ENCODE assay signal across 20 cellular contexts in genomic region chrX:35351795-35352483, GRCh38.
DNase-seq lines count a peak whose midpoint lies in the region; ATAC-seq, FAIRE-seq and TF ChIP-seq lines count a peak whose summit lies in the region.
"Had no signal": no experiment of that assay in that cellular context is flagged by ENCODE, and none has a peak within 500 bp of the region (broad histone marks: within the 10 kb centered on the region; RNA-seq: fewer than 3 reads in every experiment).

No MANE protein-coding gene starts in this region.

- TF ChIP-seq CTCF in right lobe of liver (IDR thresholded peaks at IDR 0.05) (no peak), HepG2 (CRISPR knock-in tag; IDR thresholded peaks at IDR 0.05) (no peak), foreskin keratinocyte (conservative IDR thresholded peaks at IDR 0.05) (no peak)

- no peak overlapping the region for H2AFZ ChIP-seq in HepG2 (ENCODE audit: low read length)

- H3K36me3 ChIP-seq in right lobe of liver (no peaks in the 10 kb centered on the region), HepG2 (replicated peaks in 1 of 2; ENCODE audit: control insufficient read depth in 1 of 2, insufficient read depth in 2 of 2, low read length in 2 of 2) (no peaks in the 10 kb centered on the region)

- POLR2A ChIA-PET in HepG2 (lab: Yijun Ruan, JAX): no interaction called here

- in situ Hi-C loops in HepG2 (cut with HindIII; ENCODE audit: extremely low pct_ligation_motif_present, low pct_unique_long_range_greater_than_20kb): no loop called here

- TF ChIP-seq EP300 in HepG2 (IDR thresholded peaks at IDR 0.05; ENCODE audit: low read depth in 2 of 2, low read length in 2 of 2) (no peak), HepG2 (CRISPR knock-in tag; IDR thresholded peaks at IDR 0.05; ENCODE audit: borderline replicate concordance) (no peak)

- no peaks in the 10 kb centered on the region for H4K20me1 ChIP-seq in HepG2 (ENCODE audit: insufficient read depth, low read length)

- H3K79me2 ChIP-seq in HepG2 (ENCODE audit: insufficient read depth, low read length): no peaks in the 10 kb centered on the region

- H3K27ac ChIP-seq in right lobe of liver: no peak overlapping the region
- no peak overlapping the region for H3K27ac ChIP-seq in HepG2 (ENCODE audit: extremely low read length, insufficient read depth, low read length)
- peak overlapping the region; percentile 5 for H3K27ac ChIP-seq in foreskin keratinocyte
- H3K27ac ChIP-seq: A549, C4-2B had no signal

- BruUV-seq in HepG2 (replicated peaks; lab: Mats Ljungman, UMichigan): no TSS peak

- CTCF ChIA-PET in HepG2 (lab: Yijun Ruan, JAX; ENCODE audit: low intra/inter-chr PET ratio, low total read pairs): no interaction called here

- DNase-seq in right lobe of liver: peak in 1 of 3 donors; percentile 44
- DNase-seq in HepG2 (ENCODE audit: low spot score): no peak
- peak; percentile 32 for DNase-seq in RPMI8226
- DNase-seq in foreskin keratinocyte: no peak
- DNase-seq in NCI-H2196 (lab: John Stamatoyannopoulos, UW; ENCODE audit: unreplicated experiment): no peak
- DNase-seq in activated CD4-positive, alpha-beta T cell treated with anti-CD3 and anti-CD28 coated beads, Interleukin-2, amount 50 U/mL, for 48 hours: no peak
- DNase-seq in activated naive CD4-positive, alpha-beta T cell treated with Interleukin-2 at 50 U/mL for 16 hours: no peak
- DNase-seq in NCI-H2029 (lab: John Stamatoyannopoulos, UW): no peak
- DNase-seq: EL, HCEC 1CT, KG1, NCI-H1105 treated with DMSO at 0.1 percent for 48 hours, NCI-H187, NCI-H774, SHP77, SK-N-SH, T-cell had no signal

- TF ChIP-seq RAD21 in HepG2 (CRISPR knock-in tag; IDR thresholded peaks at IDR 0.05): no peak

- no peaks in the 10 kb centered on the region for H3K27me3 ChIP-seq in right lobe of liver
- no peaks in the 10 kb centered on the region for H3K27me3 ChIP-seq in HepG2 (ENCODE audit: control insufficient read depth in 1 of 2, insufficient read depth in 2 of 2, low read length in 2 of 2)
- H3K27me3 ChIP-seq in foreskin keratinocyte: no peaks in the 10 kb centered on the region

- intact Hi-C loops in right lobe of liver (cut with DNase I): no loop called here
- intact Hi-C loops in HepG2 (cut with micrococcal nuclease; ENCODE audit: unreplicated experiment): no loop called here

- TF ChIP-seq POLR2A in right lobe of liver (IDR thresholded peaks at IDR 0.05) (no peak), HepG2 (IDR thresholded peaks at IDR 0.05; ENCODE audit: insufficient read depth in 1 of 2, low read depth in 2 of 2, low read length in 2 of 2) (no peak)

- no peak overlapping the region for H3K4me3 ChIP-seq in right lobe of liver
- no peak overlapping the region for H3K4me3 ChIP-seq in HepG2 (replicated peaks in 1 of 3; ENCODE audit: insufficient read depth in 1 of 3, low read depth in 2 of 3, low read length in 3 of 3)
- H3K4me3 ChIP-seq: A549 had no signal

- H3K4me2 ChIP-seq in HepG2 (ENCODE audit: low read depth, low read length): no peak overlapping the region
- H3K4me2 ChIP-seq: A549, SK-N-SH had no signal

- H3K9me3 ChIP-seq in right lobe of liver (peaks cover 0 to 8% (median 0%) of the 10 kb centered on the region in 4 donors), HepG2 (ENCODE audit: low read length) (no peaks in the 10 kb centered on the region; the same call in 1 of the 2 replicates)
- H3K9me3 ChIP-seq: A549, SK-N-SH had no signal

- FAIRE-seq in HepG2 (lab: Jason Lieb, UNC): no peak
- FAIRE-seq: A549, RCC 7860 had no signal

- ATAC-seq in right lobe of liver: peak in 3 of 4 donors; percentile 43 to 56 (median 56)
- no peak for ATAC-seq in HepG2
- ATAC-seq in foreskin keratinocyte: no peak
- ATAC-seq: A549, T-cell had no signal

- no peaks in the 10 kb centered on the region for H3K4me1 ChIP-seq in right lobe of liver
- no peaks in the 10 kb centered on the region for H3K4me1 ChIP-seq in HepG2 (ENCODE audit: insufficient read depth, low read length)
- H3K4me1 ChIP-seq in foreskin keratinocyte: no peaks in the 10 kb centered on the region
- H3K4me1 ChIP-seq: A549 had no signal

- H3K9ac ChIP-seq in HepG2 (ENCODE audit: insufficient read depth, low read depth, low read length): no peak overlapping the region
- H3K9ac ChIP-seq: SK-N-SH had no signal

- WGBS in right lobe of liver (ENCODE audit: insufficient coverage, low coverage, low lambda C conversion rate, missing lambda C conversion rate): 67% methylated on average over 1 of the region's 5 CpGs
- WGBS in HepG2 (ENCODE audit: low lambda C conversion rate): 0% methylated on average over 2 of the region's 5 CpGs

TF ChIP-seq in HepG2, 621 proteins besides CTCF, POLR2A, EP300 and RAD21:
- TF ChIP-seq ZFY (CRISPR knock-in tag; IDR thresholded peaks at IDR 0.05) (no peak), SAFB2 (CRISPR knock-in tag; IDR thresholded peaks at IDR 0.05; ENCODE audit: borderline replicate concordance, low read depth) (no peak), AGO2 (optimal IDR thresholded peaks at IDR 0.05; ENCODE audit: low read depth, low read length) (no peak), ZFP36L1 (CRISPR knock-in tag; IDR thresholded peaks at IDR 0.05) (no peak), ELF3 (CRISPR knock-in tag; IDR thresholded peaks at IDR 0.05) (no peak), ZNF282 (IDR thresholded peaks at IDR 0.05; ENCODE audit: partially characterized antibody) (no peak), TOPORS (CRISPR knock-in tag; IDR thresholded peaks at IDR 0.05) (no peak), KMT2A (CRISPR knock-in tag; IDR thresholded peaks at IDR 0.05) (no peak), ZNF326 (CRISPR knock-in tag; IDR thresholded peaks at IDR 0.05; ENCODE audit: borderline replicate concordance) (no peak), TRIM24 (CRISPR knock-in tag; IDR thresholded peaks at IDR 0.05) (no peak)
- TF ChIP-seq, protein P1, sequence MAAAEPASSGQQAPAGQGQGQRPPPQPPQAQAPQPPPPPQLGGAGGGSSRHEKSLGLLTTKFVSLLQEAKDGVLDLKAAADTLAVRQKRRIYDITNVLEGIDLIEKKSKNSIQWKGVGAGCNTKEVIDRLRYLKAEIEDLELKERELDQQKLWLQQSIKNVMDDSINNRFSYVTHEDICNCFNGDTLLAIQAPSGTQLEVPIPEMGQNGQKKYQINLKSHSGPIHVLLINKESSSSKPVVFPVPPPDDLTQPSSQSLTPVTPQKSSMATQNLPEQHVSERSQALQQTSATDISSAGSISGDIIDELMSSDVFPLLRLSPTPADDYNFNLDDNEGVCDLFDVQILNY (CRISPR knock-in tag; conservative IDR thresholded peaks at IDR 0.05): no peak

Comparison
In these comparisons a context has a peak if more than half of its experiments do, and no peak if none do; other contexts are left out.
1. ATAC-seq: peak in right lobe of liver (3 of 4); none in HepG2 (single experiment) and foreskin keratinocyte (single experiment).